8 cellular contexts compared by ENCODE assay signal in the genomic region with DNA sequence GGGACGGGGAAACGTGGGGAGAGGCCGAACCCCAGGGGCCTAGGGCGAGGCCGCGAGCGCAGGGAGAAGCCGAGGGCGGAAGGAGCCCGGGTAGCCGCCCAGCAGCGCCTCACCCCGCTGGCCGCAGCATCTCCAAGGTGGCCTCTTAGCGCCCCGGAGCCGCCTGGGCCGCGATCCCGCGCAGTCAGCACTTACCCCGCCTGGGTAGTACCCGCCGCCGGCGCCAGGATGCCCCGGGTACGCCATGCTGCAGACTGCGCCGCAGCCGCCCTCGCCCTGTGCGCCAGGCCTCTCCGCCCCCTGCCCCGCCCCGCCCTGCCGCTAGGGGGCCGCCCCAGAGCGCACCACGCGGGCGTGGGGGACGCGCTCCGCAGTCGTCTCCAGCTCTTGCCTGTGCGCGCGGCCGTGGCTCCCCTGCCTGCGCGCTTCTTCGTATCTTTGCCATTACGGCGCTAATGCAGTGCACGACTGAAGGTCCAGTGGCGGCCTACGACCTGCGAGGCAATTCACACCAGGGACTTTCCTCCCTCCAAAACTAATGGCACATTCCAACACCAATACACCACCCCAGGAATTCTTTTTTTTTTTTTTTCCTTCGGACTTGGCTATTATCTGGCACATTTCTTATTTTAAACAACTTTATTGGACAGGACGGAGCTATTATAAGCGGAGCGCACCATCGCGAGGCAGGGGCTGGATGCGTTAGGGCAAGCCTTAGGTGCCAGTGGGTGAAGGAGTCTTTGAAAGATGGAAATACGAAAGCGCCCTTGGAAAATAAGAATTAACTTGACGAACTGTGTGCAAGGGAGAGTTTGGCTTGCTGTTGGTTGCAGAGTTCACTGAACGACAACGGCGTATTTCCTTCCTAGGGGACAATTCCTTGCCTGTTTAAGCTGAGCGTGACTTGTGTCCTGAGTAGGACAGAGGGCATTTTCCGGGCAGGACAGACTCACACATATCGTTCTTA. TPM values are rescaled to one million over a fixed set of nuclear protein-coding genes. Genes with fewer than 3 reads are reported as not detected.
DNase-seq lines count a peak whose midpoint lies in the region; ATAC-seq, FAIRE-seq and TF ChIP-seq lines count a peak whose summit lies in the region.

A gene with protein sequence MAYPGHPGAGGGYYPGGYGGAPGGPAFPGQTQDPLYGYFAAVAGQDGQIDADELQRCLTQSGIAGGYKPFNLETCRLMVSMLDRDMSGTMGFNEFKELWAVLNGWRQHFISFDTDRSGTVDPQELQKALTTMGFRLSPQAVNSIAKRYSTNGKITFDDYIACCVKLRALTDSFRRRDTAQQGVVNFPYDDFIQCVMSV (minus strand): TSS at position 258 of the 967 bp plus-strand sequence. CDS start 12 bp downstream, at position 246.

- peak; percentile 99 for ATAC-seq in foreskin keratinocyte

- H4K8ac ChIP-seq in neuronal stem cell (ENCODE audit: low read depth, low read length): peak within 1 kb of the TSS; percentile 25

- no peak within 1 kb of the TSS for H3K4ac ChIP-seq in neuronal stem cell (ENCODE audit: low read length)

- peak within 1 kb of the TSS; percentile 91 for H3K9ac ChIP-seq in neuronal stem cell (ENCODE audit: low read depth, low read length, poor library complexity)

- H3K14ac ChIP-seq in neuronal stem cell (ENCODE audit: low read length): no peak within 1 kb of the TSS

- H4K91ac ChIP-seq in neuronal stem cell (ENCODE audit: low read depth, low read length, poor library complexity): no peak within 1 kb of the TSS

- no peak within 1 kb of the TSS for H2BK15ac ChIP-seq in neuronal stem cell (ENCODE audit: low read length)

- H3K9me3 ChIP-seq in neuronal stem cell (replicated peaks in 1 of 2; ENCODE audit: control insufficient read depth in 2 of 2, insufficient read depth in 1 of 2, low read depth in 1 of 2, low read length in 2 of 2): no peaks in the 10 kb centered on the region

- H3K27ac ChIP-seq in foreskin keratinocyte (peak within 1 kb of the TSS; percentile 92), neuronal stem cell (replicated peaks; ENCODE audit: low read length) (peak within 1 kb of the TSS; percentile 65)

- H2AFZ ChIP-seq in neuronal stem cell (ENCODE audit: low read length): peak within 1 kb of the TSS; percentile 95

- DNase-seq in GF-D8 (lab: John Stamatoyannopoulos, UW) (peak; percentile 79), H54 (ENCODE audit: insufficient read length, low spot score) (peak; percentile 76), LNCaP clone FGC (ENCODE audit: low read depth) (peak; percentile 69), SHP77 treated with DMSO at 0.1 percent for 48 hours (lab: John Stamatoyannopoulos, UW) (peak; percentile 74), activated gamma-delta T cell treated with Interleukin-2 at 50 U/mL for 16 hours (peak; percentile 90), foreskin keratinocyte (peak; percentile 74 to 82), neuronal stem cell (ENCODE audit: low spot score) (peak; percentile 88)

- peak within 1 kb of the TSS; percentile 19 for H2AK5ac ChIP-seq in neuronal stem cell (ENCODE audit: low read depth, low read length)

- peaks cover 3% of the 10 kb centered on the region for H3K79me1 ChIP-seq in neuronal stem cell (ENCODE audit: low read depth, low read length)

- peaks cover 4 to 29% of the 10 kb centered on the region in 2 donors for H3K36me3 ChIP-seq in neuronal stem cell (replicated peaks in 1 of 2; ENCODE audit: control insufficient read depth in 2 of 2, insufficient read depth in 2 of 2, low read length in 2 of 2)

- H2BK120ac ChIP-seq in neuronal stem cell (ENCODE audit: low read depth, low read length): peak within 1 kb of the TSS; percentile 64

- TF ChIP-seq CTCF in LNCaP clone FGC (IDR thresholded peaks at IDR 0.05; ENCODE audit: control insufficient read depth, extremely low read depth, insufficient read depth): peak; percentile 56
- peak; percentile 73 for TF ChIP-seq CTCF in foreskin keratinocyte (conservative IDR thresholded peaks at IDR 0.05)
- TF ChIP-seq CTCF in subcutaneous adipose tissue (IDR thresholded peaks at IDR 0.05; ENCODE audit: low read depth): no peak

- H3K23ac ChIP-seq in neuronal stem cell (ENCODE audit: low read depth, low read length, poor library complexity): peak within 1 kb of the TSS; percentile 94

- H3K4me1 ChIP-seq in foreskin keratinocyte (peaks cover 7% of the 10 kb centered on the region), neuronal stem cell (ENCODE audit: control insufficient read depth in 2 of 2, insufficient read depth in 1 of 2, low read depth in 1 of 2, low read length in 2 of 2) (peaks cover 3 to 15% of the 10 kb centered on the region in 2 donors)

- FAIRE-seq in H54 (lab: Jason Lieb, UNC): peak; percentile 50

- H3K4me2 ChIP-seq in neuronal stem cell (ENCODE audit: insufficient read depth, low read length, poor library complexity, severe bottlenecking): peak within 1 kb of the TSS; percentile 72

- WGBS in neuronal stem cell (ENCODE audit: extremely low coverage in 2 of 2, insufficient read length in 2 of 2, insufficient replicate concordance in 1 of 2), 2 donors: no CpG with 5 or more reads among the region's 75 CpGs

- H3K18ac ChIP-seq in neuronal stem cell (ENCODE audit: low read length): peak within 1 kb of the TSS; percentile 99

- TF ChIP-seq POLR2A in H54 (IDR thresholded peaks at IDR 0.05; ENCODE audit: low read depth, low read length): peak; percentile 95

- H3K27me3 ChIP-seq in foreskin keratinocyte (no peaks in the 10 kb centered on the region), neuronal stem cell (ENCODE audit: control insufficient read depth in 3 of 3, insufficient read depth in 3 of 3, low read depth in 1 of 3, low read length in 3 of 3) (no peaks in the 10 kb centered on the region)

- no peak within 1 kb of the TSS for H2BK12ac ChIP-seq in neuronal stem cell (ENCODE audit: low read length)

- H3K4me3 ChIP-seq in LNCaP clone FGC (ENCODE audit: low read depth, low read length) (peak within 1 kb of the TSS; percentile 80), neuronal stem cell (ENCODE audit: low read length in 2 of 2) (peak within 1 kb of the TSS; percentile 84 to 99)

- peak within 1 kb of the TSS; percentile 85 for H2BK5ac ChIP-seq in neuronal stem cell (ENCODE audit: low read length)

RNA-seq across cellular contexts. Expression of the gene that starts here (rescaled TPM):
- total RNA-seq in foreskin keratinocyte (158 and 162 TPM in 2 replicates), subcutaneous adipose tissue (100 to 1,000 TPM in 2 of 4 donors, 10 to 100 TPM in 2; 59.7 to 125 (median 101) TPM)
- 211 and 231 TPM in 2 replicates for polyA plus RNA-seq in foreskin keratinocyte
- polyA plus RNA-seq in neuronal stem cell (2013, experiment 1 of 2): 131 TPM
- 122 TPM for polyA plus RNA-seq in neuronal stem cell (2013, experiment 2 of 2)

Comparison
In these comparisons a context has a peak if more than half of its experiments do, and no peak if none do; other contexts are left out.
1. Peak in every context shown above with its lines: DNase-seq, ATAC-seq, H3K4me3 ChIP-seq and H3K27ac ChIP-seq.